Comparison of ENCODE assay signal across 1 cellular context in genomic region chr18:74251297-74252031, GRCh38.
TF ChIP-seq lines count a peak whose summit lies in the region.

No MANE protein-coding gene starts in this region.

TF ChIP-seq in IMR-90, 13 proteins besides CTCF, POLR2A, EP300 and RAD21 (continued from another document):
- TF ChIP-seq ELK1 (IDR thresholded peaks at IDR 0.05; ENCODE audit: borderline replicate concordance, low read depth, low read length) (no peak), SMC3 (IDR thresholded peaks at IDR 0.05; ENCODE audit: low read depth, low read length) (no peak), BHLHE40 (IDR thresholded peaks at IDR 0.05; ENCODE audit: low read depth, low read length) (no peak), CHD1 (IDR thresholded peaks at IDR 0.05; ENCODE audit: low read depth, low read length) (no peak), RCOR1 (IDR thresholded peaks at IDR 0.05; ENCODE audit: insufficient replicate concordance, low read length) (no peak), MAZ (IDR thresholded peaks at IDR 0.05; ENCODE audit: borderline replicate concordance, low read depth, low read length) (no peak), USF2 (IDR thresholded peaks at IDR 0.05; ENCODE audit: low read depth, low read length) (no peak)
